Comparison of ENCODE assay signal across 2 cellular contexts in genomic region chr2:151111599-151112278, GRCh38.
TF ChIP-seq lines count a peak whose summit lies in the region.

No MANE protein-coding gene starts in this region.

TF ChIP-seq in IMR-90, 13 proteins besides CTCF, POLR2A, EP300 and RAD21:
- no peak for TF ChIP-seq RFX5 (IDR thresholded peaks at IDR 0.05; ENCODE audit: low read depth, low read length)
- TF ChIP-seq CHD1 (IDR thresholded peaks at IDR 0.05; ENCODE audit: low read depth, low read length) = no peak
- TF ChIP-seq NFE2L2 (IDR thresholded peaks at IDR 0.05; ENCODE audit: low read depth, low read length) = peak; percentile 42; the same call in 1 of the 2 replicates
- TF ChIP-seq MAFK (IDR thresholded peaks at IDR 0.05; ENCODE audit: low read depth, low read length) = no peak
- no peak for TF ChIP-seq MXI1 (IDR thresholded peaks at IDR 0.05; ENCODE audit: borderline replicate concordance, low read depth, low read length)
- TF ChIP-seq BHLHE40 (IDR thresholded peaks at IDR 0.05; ENCODE audit: low read depth, low read length) = peak; percentile 78; the same call in 1 of the 2 replicates
- TF ChIP-seq CEBPB (IDR thresholded peaks at IDR 0.05; ENCODE audit: low read depth, low read length) = no peak
- no peak for TF ChIP-seq MAZ (IDR thresholded peaks at IDR 0.05; ENCODE audit: borderline replicate concordance, low read depth, low read length)
- no peak for TF ChIP-seq SMC3 (IDR thresholded peaks at IDR 0.05; ENCODE audit: low read depth, low read length)
- TF ChIP-seq USF2 (IDR thresholded peaks at IDR 0.05; ENCODE audit: low read depth, low read length) = peak; percentile 23; the same call in 1 of the 2 replicates
- peak; percentile 94 for TF ChIP-seq FOS (IDR thresholded peaks at IDR 0.05; ENCODE audit: low read depth, low read length)
- TF ChIP-seq RCOR1 (IDR thresholded peaks at IDR 0.05; ENCODE audit: insufficient replicate concordance, low read length) = no peak
- TF ChIP-seq ELK1 (IDR thresholded peaks at IDR 0.05; ENCODE audit: borderline replicate concordance, low read depth, low read length) = no peak

TF ChIP-seq in H1, 55 proteins besides CTCF, POLR2A, EP300 and RAD21:
- peak; percentile 87 for TF ChIP-seq CEBPB (IDR thresholded peaks at IDR 0.05; ENCODE audit: low read depth, low read length)
- no peak for TF ChIP-seq EZH2 (IDR thresholded peaks at IDR 0.05; ENCODE audit: low read depth, low read length, severe bottlenecking)
- TF ChIP-seq SAP30 (IDR thresholded peaks at IDR 0.05; ENCODE audit: insufficient read depth, insufficient replicate concordance, low read length) = no peak
- peak; percentile 77; the same call in 1 of the 2 replicates for TF ChIP-seq POU5F1 (IDR thresholded peaks at IDR 0.05; ENCODE audit: low read depth, low read length)
- TF ChIP-seq MAX (IDR thresholded peaks at IDR 0.05) = peak; percentile 86
- TF ChIP-seq CHD7 (IDR thresholded peaks at IDR 0.05; ENCODE audit: insufficient replicate concordance, low read length) = peak; percentile 81
- TF ChIP-seq TCF12 (IDR thresholded peaks at IDR 0.05; ENCODE audit: low read depth, low read length) = no peak
- TF ChIP-seq NANOG (IDR thresholded peaks at IDR 0.05; ENCODE audit: insufficient read depth, low read depth, low read length, poor library complexity, severe bottlenecking) = peak; percentile 66
- TF ChIP-seq E2F6 (IDR thresholded peaks at IDR 0.05) = peak; percentile 73; the same call in 1 of the 2 replicates
- TF ChIP-seq JUND (IDR thresholded peaks at IDR 0.05; ENCODE audit: low read length) = peak; percentile 60; the same call in 1 of the 2 replicates
- TF ChIP-seq ASH2L (IDR thresholded peaks at IDR 0.05; ENCODE audit: low read length) = no peak
- TF ChIP-seq CREB1 (IDR thresholded peaks at IDR 0.05) = no peak
- TF ChIP-seq CHD2 (IDR thresholded peaks at IDR 0.05; ENCODE audit: low read length) = no peak
- peak; percentile 55; the same call in 1 of the 2 replicates for TF ChIP-seq ATF2 (IDR thresholded peaks at IDR 0.05; ENCODE audit: low read length)
- TF ChIP-seq CBX5 (IDR thresholded peaks at IDR 0.05; ENCODE audit: low read depth, low read length) = no peak
